Comparison of ENCODE assay signal across 1 cellular context in the genomic region with DNA sequence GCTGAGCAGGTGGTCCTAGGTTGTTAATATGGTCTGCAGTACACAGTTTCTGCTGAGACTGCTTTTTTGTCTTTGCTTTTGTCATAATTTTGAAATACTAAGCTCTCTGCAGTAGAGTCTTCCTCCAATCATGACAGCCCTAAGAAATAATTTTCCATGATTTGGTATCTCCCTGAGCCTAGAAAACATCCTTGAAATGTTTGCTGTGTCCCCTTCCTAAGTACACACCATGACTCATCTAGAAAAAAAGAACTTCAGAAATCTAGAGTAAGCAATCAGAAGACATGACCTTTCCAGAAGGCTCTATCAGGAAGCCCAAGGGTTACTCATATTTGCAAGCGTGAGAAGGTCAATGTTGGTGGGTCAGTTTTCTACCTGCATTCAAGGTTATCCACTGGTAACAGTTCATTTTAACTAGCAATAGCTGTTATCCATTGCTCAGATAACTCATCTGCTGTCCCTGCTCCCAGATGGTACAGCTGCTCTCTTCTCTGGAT.
TF ChIP-seq lines count a peak whose summit lies in the region.

No MANE protein-coding gene starts in this region.

TF ChIP-seq in HepG2, 621 proteins besides CTCF, POLR2A, EP300 and RAD21 (continued from another document and continues in another):
- TF ChIP-seq, protein P1, sequence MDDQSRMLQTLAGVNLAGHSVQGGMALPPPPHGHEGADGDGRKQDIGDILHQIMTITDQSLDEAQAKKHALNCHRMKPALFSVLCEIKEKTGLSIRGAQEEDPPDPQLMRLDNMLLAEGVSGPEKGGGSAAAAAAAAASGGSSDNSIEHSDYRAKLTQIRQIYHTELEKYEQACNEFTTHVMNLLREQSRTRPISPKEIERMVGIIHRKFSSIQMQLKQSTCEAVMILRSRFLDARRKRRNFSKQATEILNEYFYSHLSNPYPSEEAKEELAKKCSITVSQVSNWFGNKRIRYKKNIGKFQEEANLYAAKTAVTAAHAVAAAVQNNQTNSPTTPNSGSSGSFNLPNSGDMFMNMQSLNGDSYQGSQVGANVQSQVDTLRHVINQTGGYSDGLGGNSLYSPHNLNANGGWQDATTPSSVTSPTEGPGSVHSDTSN (CRISPR knock-in tag; IDR thresholded peaks at IDR 0.05; ENCODE audit: borderline replicate concordance) = no peak
- TF ChIP-seq, protein P2, sequence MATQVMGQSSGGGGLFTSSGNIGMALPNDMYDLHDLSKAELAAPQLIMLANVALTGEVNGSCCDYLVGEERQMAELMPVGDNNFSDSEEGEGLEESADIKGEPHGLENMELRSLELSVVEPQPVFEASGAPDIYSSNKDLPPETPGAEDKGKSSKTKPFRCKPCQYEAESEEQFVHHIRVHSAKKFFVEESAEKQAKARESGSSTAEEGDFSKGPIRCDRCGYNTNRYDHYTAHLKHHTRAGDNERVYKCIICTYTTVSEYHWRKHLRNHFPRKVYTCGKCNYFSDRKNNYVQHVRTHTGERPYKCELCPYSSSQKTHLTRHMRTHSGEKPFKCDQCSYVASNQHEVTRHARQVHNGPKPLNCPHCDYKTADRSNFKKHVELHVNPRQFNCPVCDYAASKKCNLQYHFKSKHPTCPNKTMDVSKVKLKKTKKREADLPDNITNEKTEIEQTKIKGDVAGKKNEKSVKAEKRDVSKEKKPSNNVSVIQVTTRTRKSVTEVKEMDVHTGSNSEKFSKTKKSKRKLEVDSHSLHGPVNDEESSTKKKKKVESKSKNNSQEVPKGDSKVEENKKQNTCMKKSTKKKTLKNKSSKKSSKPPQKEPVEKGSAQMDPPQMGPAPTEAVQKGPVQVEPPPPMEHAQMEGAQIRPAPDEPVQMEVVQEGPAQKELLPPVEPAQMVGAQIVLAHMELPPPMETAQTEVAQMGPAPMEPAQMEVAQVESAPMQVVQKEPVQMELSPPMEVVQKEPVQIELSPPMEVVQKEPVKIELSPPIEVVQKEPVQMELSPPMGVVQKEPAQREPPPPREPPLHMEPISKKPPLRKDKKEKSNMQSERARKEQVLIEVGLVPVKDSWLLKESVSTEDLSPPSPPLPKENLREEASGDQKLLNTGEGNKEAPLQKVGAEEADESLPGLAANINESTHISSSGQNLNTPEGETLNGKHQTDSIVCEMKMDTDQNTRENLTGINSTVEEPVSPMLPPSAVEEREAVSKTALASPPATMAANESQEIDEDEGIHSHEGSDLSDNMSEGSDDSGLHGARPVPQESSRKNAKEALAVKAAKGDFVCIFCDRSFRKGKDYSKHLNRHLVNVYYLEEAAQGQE (IDR thresholded peaks at IDR 0.05; ENCODE audit: borderline replicate concordance in 1 of 2, low read depth in 1 of 2, low read length in 2 of 2) = 0 out of 4 replicates have a peak, but pooled peaks of 1 of the 2 experiments have one; percentile 23
- TF ChIP-seq, protein P3, sequence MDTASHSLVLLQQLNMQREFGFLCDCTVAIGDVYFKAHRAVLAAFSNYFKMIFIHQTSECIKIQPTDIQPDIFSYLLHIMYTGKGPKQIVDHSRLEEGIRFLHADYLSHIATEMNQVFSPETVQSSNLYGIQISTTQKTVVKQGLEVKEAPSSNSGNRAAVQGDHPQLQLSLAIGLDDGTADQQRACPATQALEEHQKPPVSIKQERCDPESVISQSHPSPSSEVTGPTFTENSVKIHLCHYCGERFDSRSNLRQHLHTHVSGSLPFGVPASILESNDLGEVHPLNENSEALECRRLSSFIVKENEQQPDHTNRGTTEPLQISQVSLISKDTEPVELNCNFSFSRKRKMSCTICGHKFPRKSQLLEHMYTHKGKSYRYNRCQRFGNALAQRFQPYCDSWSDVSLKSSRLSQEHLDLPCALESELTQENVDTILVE (CRISPR knock-in tag; IDR thresholded peaks at IDR 0.05) = no peak
- peak; percentile 98 for TF ChIP-seq TEAD3 (CRISPR knock-in tag; optimal IDR thresholded peaks at IDR 0.05; ENCODE audit: borderline replicate concordance)
- no peak for TF ChIP-seq ZNF335 (CRISPR knock-in tag; IDR thresholded peaks at IDR 0.05)
- TF ChIP-seq PITX1 (CRISPR knock-in tag; IDR thresholded peaks at IDR 0.05) = no peak
- TF ChIP-seq ZNF780A (CRISPR knock-in tag; IDR thresholded peaks at IDR 0.05) = no peak
- TF ChIP-seq, protein P4, sequence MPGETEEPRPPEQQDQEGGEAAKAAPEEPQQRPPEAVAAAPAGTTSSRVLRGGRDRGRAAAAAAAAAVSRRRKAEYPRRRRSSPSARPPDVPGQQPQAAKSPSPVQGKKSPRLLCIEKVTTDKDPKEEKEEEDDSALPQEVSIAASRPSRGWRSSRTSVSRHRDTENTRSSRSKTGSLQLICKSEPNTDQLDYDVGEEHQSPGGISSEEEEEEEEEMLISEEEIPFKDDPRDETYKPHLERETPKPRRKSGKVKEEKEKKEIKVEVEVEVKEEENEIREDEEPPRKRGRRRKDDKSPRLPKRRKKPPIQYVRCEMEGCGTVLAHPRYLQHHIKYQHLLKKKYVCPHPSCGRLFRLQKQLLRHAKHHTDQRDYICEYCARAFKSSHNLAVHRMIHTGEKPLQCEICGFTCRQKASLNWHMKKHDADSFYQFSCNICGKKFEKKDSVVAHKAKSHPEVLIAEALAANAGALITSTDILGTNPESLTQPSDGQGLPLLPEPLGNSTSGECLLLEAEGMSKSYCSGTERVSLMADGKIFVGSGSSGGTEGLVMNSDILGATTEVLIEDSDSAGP (CRISPR knock-in tag; IDR thresholded peaks at IDR 0.05; ENCODE audit: borderline replicate concordance) = no peak
- TF ChIP-seq MBNL3 (CRISPR knock-in tag; conservative IDR thresholded peaks at IDR 0.05) = no peak
- peak; percentile 50 for TF ChIP-seq ZEB1 (IDR thresholded peaks at IDR 0.05; ENCODE audit: insufficient replicate concordance, low read depth)
- TF ChIP-seq, protein P5, sequence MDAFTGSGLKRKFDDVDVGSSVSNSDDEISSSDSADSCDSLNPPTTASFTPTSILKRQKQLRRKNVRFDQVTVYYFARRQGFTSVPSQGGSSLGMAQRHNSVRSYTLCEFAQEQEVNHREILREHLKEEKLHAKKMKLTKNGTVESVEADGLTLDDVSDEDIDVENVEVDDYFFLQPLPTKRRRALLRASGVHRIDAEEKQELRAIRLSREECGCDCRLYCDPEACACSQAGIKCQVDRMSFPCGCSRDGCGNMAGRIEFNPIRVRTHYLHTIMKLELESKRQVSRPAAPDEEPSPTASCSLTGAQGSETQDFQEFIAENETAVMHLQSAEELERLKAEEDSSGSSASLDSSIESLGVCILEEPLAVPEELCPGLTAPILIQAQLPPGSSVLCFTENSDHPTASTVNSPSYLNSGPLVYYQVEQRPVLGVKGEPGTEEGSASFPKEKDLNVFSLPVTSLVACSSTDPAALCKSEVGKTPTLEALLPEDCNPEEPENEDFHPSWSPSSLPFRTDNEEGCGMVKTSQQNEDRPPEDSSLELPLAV (CRISPR knock-in tag; conservative IDR thresholded peaks at IDR 0.05; ENCODE audit: low read depth) = no peak
- no peak for TF ChIP-seq NAIF1 (CRISPR knock-in tag; IDR thresholded peaks at IDR 0.05; ENCODE audit: borderline replicate concordance)
- TF ChIP-seq CBX5 (CRISPR knock-in tag; IDR thresholded peaks at IDR 0.05; ENCODE audit: borderline replicate concordance) = no peak
- TF ChIP-seq, protein P6, sequence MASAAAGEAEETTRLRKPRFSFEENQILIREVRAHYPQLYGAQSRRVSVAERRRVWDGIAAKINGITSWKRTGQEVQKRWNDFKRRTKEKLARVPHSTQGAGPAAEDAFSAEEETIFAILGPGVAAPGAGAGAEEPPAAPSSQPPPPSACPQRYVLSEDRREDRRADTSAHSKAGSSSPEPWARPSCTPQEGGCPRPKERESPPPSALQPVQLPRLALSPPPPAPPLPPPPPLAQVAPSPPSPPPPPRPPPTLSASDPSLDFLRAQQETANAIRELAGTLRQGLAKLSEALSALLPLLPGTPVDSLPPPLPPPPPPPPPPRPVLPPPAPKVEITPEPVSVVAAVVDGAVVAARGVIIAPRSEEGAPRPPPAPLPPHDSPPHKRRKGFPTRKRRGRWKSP (CRISPR knock-in tag; IDR thresholded peaks at IDR 0.05) = no peak
- no peak for TF ChIP-seq GABPA (IDR thresholded peaks at IDR 0.05; ENCODE audit: low read depth, low read length)
- 0 out of 2 replicates have a peak, but pooled peaks have one; percentile 18 for TF ChIP-seq GABPA (CRISPR knock-in tag; IDR thresholded peaks at IDR 0.05; ENCODE audit: low read depth)
- no peak for TF ChIP-seq ZFP90 (CRISPR knock-in tag; IDR thresholded peaks at IDR 0.05; ENCODE audit: borderline replicate concordance)
- no peak for TF ChIP-seq ZNF230 (CRISPR knock-in tag; IDR thresholded peaks at IDR 0.05)
- TF ChIP-seq, protein P7, sequence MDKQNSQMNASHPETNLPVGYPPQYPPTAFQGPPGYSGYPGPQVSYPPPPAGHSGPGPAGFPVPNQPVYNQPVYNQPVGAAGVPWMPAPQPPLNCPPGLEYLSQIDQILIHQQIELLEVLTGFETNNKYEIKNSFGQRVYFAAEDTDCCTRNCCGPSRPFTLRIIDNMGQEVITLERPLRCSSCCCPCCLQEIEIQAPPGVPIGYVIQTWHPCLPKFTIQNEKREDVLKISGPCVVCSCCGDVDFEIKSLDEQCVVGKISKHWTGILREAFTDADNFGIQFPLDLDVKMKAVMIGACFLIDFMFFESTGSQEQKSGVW (CRISPR knock-in tag; IDR thresholded peaks at IDR 0.05; ENCODE audit: borderline replicate concordance) = no peak
- TF ChIP-seq, protein P8, sequence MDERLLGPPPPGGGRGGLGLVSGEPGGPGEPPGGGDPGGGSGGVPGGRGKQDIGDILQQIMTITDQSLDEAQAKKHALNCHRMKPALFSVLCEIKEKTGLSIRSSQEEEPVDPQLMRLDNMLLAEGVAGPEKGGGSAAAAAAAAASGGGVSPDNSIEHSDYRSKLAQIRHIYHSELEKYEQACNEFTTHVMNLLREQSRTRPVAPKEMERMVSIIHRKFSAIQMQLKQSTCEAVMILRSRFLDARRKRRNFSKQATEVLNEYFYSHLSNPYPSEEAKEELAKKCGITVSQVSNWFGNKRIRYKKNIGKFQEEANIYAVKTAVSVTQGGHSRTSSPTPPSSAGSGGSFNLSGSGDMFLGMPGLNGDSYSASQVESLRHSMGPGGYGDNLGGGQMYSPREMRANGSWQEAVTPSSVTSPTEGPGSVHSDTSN (CRISPR knock-in tag; IDR thresholded peaks at IDR 0.05) = no peak
- TF ChIP-seq MTF2 (CRISPR knock-in tag; IDR thresholded peaks at IDR 0.05; ENCODE audit: borderline replicate concordance) = no peak
- no peak for TF ChIP-seq NFKBIZ (CRISPR knock-in tag; IDR thresholded peaks at IDR 0.05)
- TF ChIP-seq, protein P9, sequence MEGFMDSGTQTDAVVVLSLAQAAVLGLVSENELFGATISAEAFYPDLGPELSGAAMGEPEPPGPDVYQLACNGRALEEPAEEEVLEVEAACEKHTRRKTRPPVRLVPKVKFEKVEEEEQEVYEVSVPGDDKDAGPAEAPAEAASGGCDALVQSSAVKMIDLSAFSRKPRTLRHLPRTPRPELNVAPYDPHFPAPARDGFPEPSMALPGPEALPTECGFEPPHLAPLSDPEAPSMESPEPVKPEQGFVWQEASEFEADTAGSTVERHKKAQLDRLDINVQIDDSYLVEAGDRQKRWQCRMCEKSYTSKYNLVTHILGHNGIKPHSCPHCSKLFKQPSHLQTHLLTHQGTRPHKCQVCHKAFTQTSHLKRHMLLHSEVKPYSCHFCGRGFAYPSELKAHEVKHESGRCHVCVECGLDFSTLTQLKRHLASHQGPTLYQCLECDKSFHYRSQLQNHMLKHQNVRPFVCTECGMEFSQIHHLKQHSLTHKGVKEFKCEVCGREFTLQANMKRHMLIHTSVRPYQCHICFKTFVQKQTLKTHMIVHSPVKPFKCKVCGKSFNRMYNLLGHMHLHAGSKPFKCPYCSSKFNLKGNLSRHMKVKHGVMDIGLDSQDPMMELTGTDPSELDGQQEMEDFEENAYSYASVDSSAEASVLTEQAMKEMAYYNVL (CRISPR knock-in tag; IDR thresholded peaks at IDR 0.05; ENCODE audit: borderline replicate concordance) = no peak
- TF ChIP-seq PHF8 (CRISPR knock-in tag; IDR thresholded peaks at IDR 0.05) = no peak
- no peak for TF ChIP-seq ZNF678 (CRISPR knock-in tag; IDR thresholded peaks at IDR 0.05)
- TF ChIP-seq, protein P10, sequence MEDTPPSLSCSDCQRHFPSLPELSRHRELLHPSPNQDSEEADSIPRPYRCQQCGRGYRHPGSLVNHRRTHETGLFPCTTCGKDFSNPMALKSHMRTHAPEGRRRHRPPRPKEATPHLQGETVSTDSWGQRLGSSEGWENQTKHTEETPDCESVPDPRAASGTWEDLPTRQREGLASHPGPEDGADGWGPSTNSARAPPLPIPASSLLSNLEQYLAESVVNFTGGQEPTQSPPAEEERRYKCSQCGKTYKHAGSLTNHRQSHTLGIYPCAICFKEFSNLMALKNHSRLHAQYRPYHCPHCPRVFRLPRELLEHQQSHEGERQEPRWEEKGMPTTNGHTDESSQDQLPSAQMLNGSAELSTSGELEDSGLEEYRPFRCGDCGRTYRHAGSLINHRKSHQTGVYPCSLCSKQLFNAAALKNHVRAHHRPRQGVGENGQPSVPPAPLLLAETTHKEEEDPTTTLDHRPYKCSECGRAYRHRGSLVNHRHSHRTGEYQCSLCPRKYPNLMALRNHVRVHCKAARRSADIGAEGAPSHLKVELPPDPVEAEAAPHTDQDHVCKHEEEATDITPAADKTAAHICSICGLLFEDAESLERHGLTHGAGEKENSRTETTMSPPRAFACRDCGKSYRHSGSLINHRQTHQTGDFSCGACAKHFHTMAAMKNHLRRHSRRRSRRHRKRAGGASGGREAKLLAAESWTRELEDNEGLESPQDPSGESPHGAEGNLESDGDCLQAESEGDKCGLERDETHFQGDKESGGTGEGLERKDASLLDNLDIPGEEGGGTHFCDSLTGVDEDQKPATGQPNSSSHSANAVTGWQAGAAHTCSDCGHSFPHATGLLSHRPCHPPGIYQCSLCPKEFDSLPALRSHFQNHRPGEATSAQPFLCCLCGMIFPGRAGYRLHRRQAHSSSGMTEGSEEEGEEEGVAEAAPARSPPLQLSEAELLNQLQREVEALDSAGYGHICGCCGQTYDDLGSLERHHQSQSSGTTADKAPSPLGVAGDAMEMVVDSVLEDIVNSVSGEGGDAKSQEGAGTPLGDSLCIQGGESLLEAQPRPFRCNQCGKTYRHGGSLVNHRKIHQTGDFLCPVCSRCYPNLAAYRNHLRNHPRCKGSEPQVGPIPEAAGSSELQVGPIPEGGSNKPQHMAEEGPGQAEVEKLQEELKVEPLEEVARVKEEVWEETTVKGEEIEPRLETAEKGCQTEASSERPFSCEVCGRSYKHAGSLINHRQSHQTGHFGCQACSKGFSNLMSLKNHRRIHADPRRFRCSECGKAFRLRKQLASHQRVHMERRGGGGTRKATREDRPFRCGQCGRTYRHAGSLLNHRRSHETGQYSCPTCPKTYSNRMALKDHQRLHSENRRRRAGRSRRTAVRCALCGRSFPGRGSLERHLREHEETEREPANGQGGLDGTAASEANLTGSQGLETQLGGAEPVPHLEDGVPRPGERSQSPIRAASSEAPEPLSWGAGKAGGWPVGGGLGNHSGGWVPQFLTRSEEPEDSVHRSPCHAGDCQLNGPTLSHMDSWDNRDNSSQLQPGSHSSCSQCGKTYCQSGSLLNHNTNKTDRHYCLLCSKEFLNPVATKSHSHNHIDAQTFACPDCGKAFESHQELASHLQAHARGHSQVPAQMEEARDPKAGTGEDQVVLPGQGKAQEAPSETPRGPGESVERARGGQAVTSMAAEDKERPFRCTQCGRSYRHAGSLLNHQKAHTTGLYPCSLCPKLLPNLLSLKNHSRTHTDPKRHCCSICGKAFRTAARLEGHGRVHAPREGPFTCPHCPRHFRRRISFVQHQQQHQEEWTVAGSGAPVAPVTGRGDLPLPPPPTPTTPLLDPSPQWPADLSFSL (CRISPR knock-in tag; IDR thresholded peaks at IDR 0.05) = no peak
- TF ChIP-seq, protein P11, sequence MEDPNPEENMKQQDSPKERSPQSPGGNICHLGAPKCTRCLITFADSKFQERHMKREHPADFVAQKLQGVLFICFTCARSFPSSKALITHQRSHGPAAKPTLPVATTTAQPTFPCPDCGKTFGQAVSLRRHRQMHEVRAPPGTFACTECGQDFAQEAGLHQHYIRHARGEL (CRISPR knock-in tag; IDR thresholded peaks at IDR 0.05) = no peak
- no peak for TF ChIP-seq ZNF33B (CRISPR knock-in tag; IDR thresholded peaks at IDR 0.05)
- no peak for TF ChIP-seq TARDBP (CRISPR knock-in tag; IDR thresholded peaks at IDR 0.05)
